Comparison of ENCODE assay signal across 10 cellular contexts in the genomic region with DNA sequence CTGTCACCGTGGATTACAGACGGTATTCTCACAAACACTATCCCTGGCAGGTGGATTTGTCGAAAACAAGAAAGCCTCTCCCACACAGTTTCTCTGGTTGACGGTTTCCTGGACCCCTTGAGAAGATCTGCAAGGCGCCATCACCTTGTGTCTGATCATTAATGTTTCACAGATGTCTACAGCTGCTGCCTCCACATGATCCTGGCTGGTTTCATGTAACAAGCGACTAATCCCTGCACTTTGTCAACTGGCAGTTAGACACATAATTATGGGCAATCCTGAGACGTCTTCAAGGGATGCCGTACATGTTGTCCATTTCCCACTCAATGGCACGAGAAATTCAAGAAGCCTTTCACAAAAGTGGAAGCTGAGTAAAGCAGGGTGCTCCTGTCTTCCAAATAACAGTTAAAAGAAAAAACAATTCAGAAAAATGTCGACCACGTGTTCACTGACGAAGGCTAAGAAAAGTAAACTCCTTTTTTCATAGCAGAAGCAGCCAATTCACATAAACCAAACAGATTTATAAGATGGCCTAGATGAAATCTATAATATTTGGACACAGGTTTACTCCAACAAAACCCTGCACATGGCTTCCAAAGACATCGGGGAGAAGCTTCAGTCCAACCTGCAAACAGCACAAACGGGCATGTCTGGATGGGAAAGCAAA. TPM values are rescaled to one million over a fixed set of nuclear protein-coding genes. Genes with fewer than 3 reads are reported as not detected.
DNase-seq lines count a peak whose midpoint lies in the region; ATAC-seq and TF ChIP-seq lines count a peak whose summit lies in the region.
"Had no signal": no experiment of that assay in that cellular context is flagged by ENCODE, and none has a peak within 500 bp of the region (broad histone marks: within the 10 kb centered on the region; RNA-seq: fewer than 3 reads in every experiment).

No MANE protein-coding gene starts in this region.

- H3K4me1 Mint-ChIP-seq in activated CD4-positive, alpha-beta memory T cell treated with anti-CD3 and anti-CD28 coated beads for 36 hours (ENCODE audit: low read depth): peaks cover 85% of the 10 kb centered on the region
- peaks cover 74% of the 10 kb centered on the region for H3K4me1 Mint-ChIP-seq in activated CD4-positive, alpha-beta memory T cell treated with anti-CD3 and anti-CD28 coated beads, Interleukin-2, amount 10 ng/mL, durations not matched to agents 7 days and 5 days

- no peaks in the 10 kb centered on the region for H3K27me3 Mint-ChIP-seq in activated CD4-positive, alpha-beta memory T cell treated with anti-CD3 and anti-CD28 coated beads for 36 hours
- no peaks in the 10 kb centered on the region for H3K27me3 Mint-ChIP-seq in activated CD4-positive, alpha-beta memory T cell treated with anti-CD3 and anti-CD28 coated beads, Interleukin-2, amount 10 ng/mL, durations not matched to agents 7 days and 5 days

- CTCF ChIA-PET in activated CD4-positive, alpha-beta memory T cell treated with anti-CD3 and anti-CD28 coated beads for 36 hours (lab: Charles Lee): interaction anchor here (0.8 to 2.2 kb wide), 5 partner anchors 11 to 149 kb away, joined by 3 to 8 read pairs (median 4); no protein-coding TSS in a partner anchor
- CTCF ChIA-PET in activated CD4-positive, alpha-beta memory T cell treated with anti-CD3 and anti-CD28 coated beads, Interleukin-2, amount 10 ng/mL, durations not matched to agents 7 days and 5 days (lab: Charles Lee): interaction anchor here (1.7 kb wide), 1 partner anchor 149 kb away, joined by 5 read pairs; no protein-coding TSS in a partner anchor

- H3K4me3 Mint-ChIP-seq in activated CD4-positive, alpha-beta memory T cell treated with anti-CD3 and anti-CD28 coated beads for 36 hours: no peak overlapping the region
- H3K4me3 Mint-ChIP-seq in activated CD4-positive, alpha-beta memory T cell treated with anti-CD3 and anti-CD28 coated beads, Interleukin-2, amount 10 ng/mL, durations not matched to agents 7 days and 5 days: no peak overlapping the region

- H3K27ac ChIP-seq in VCaP (peak overlapping the region; percentile 60), suprapubic skin (peak overlapping the region; percentile 89)
- H3K27ac ChIP-seq: epithelial cell of prostate had no signal

- no peaks in the 10 kb centered on the region for H3K9me3 Mint-ChIP-seq in activated CD4-positive, alpha-beta memory T cell treated with anti-CD3 and anti-CD28 coated beads for 36 hours
- H3K9me3 Mint-ChIP-seq in activated CD4-positive, alpha-beta memory T cell treated with anti-CD3 and anti-CD28 coated beads, Interleukin-2, amount 10 ng/mL, durations not matched to agents 7 days and 5 days: no peaks in the 10 kb centered on the region

- DNase-seq in activated CD4-positive, alpha-beta memory T cell treated with anti-CD3 and anti-CD28 coated beads for 36 hours: peak; percentile 57
- DNase-seq in activated CD4-positive, alpha-beta memory T cell treated with anti-CD3 and anti-CD28 coated beads, Interleukin-2, amount 10 ng/mL, durations not matched to agents 7 days and 5 days: no peak
- DNase-seq in islet precursor cell: peak; percentile 71
- no peak for DNase-seq in suprapubic skin (ENCODE audit: low spot score in 2 of 2)
- no peak for DNase-seq in LoVo (ENCODE audit: low spot score)
- no peak for DNase-seq in medulla oblongata (ENCODE audit: extremely low spot score)
- DNase-seq: NCI-H1105 treated with DMSO at 0.1 percent for 48 hours had no signal

- TF ChIP-seq POLR2A in suprapubic skin (IDR thresholded peaks at IDR 0.05): no peak

- TF ChIP-seq EP300 in suprapubic skin (IDR thresholded peaks at IDR 0.05): peak; percentile 79

- peak overlapping the region; percentile 31 for H3K27ac Mint-ChIP-seq in activated CD4-positive, alpha-beta memory T cell treated with anti-CD3 and anti-CD28 coated beads for 36 hours
- H3K27ac Mint-ChIP-seq in activated CD4-positive, alpha-beta memory T cell treated with anti-CD3 and anti-CD28 coated beads, Interleukin-2, amount 10 ng/mL, durations not matched to agents 7 days and 5 days: no peak overlapping the region

- TF ChIP-seq CTCF in VCaP (conservative IDR thresholded peaks at IDR 0.05) (no peak), suprapubic skin (IDR thresholded peaks at IDR 0.05) (no peak)

- no peak overlapping the region for H3K4me3 ChIP-seq in suprapubic skin

- intact Hi-C loops in activated CD4-positive, alpha-beta memory T cell treated with anti-CD3 and anti-CD28 coated beads for 36 hours (cut with micrococcal nuclease): loop anchor here (2.0 kb wide), 3 partner anchors 16 to 50 kb away; no protein-coding TSS in a partner anchor

- ATAC-seq in GM21360 (IDR thresholded peaks at IDR 0.05; ENCODE audit: unreplicated experiment): no peak

- no peaks in the 10 kb centered on the region for H3K36me3 ChIP-seq in suprapubic skin

- no peaks in the 10 kb centered on the region for H3K9me3 ChIP-seq in suprapubic skin

- 61% methylated on average over 14 of the region's 14 CpGs for WGBS in suprapubic skin

- POLR2A ChIA-PET in activated CD4-positive, alpha-beta memory T cell treated with anti-CD3 and anti-CD28 coated beads for 36 hours (lab: Charles Lee): interaction anchor here (1.0 to 1.7 kb wide), 4 partner anchors 15 to 149 kb away, joined by 3 to 7 read pairs (median 4); no protein-coding TSS in a partner anchor
- POLR2A ChIA-PET in activated CD4-positive, alpha-beta memory T cell treated with anti-CD3 and anti-CD28 coated beads, Interleukin-2, amount 10 ng/mL, durations not matched to agents 7 days and 5 days (lab: Charles Lee): interaction anchor here (1.1 kb wide), 1 partner anchor 44 kb away, joined by 3 read pairs; no protein-coding TSS in a partner anchor

- peaks cover 11% of the 10 kb centered on the region for H3K36me3 Mint-ChIP-seq in activated CD4-positive, alpha-beta memory T cell treated with anti-CD3 and anti-CD28 coated beads for 36 hours
- peaks cover 64% of the 10 kb centered on the region for H3K36me3 Mint-ChIP-seq in activated CD4-positive, alpha-beta memory T cell treated with anti-CD3 and anti-CD28 coated beads, Interleukin-2, amount 10 ng/mL, durations not matched to agents 7 days and 5 days (ENCODE audit: low read depth)

- H3K27me3 ChIP-seq in suprapubic skin: no peaks in the 10 kb centered on the region

- H3K4me1 ChIP-seq in suprapubic skin: peaks cover 82% of the 10 kb centered on the region

RNA-seq across cellular contexts. Expression of gene CAPZB, which starts 52.3 kb away (rescaled TPM):
- total RNA-seq in activated CD4-positive, alpha-beta memory T cell treated with anti-CD3 and anti-CD28 coated beads for 36 hours: 100 to 1,000 TPM; 388 to 419 TPM
- 100 to 1,000 TPM; 537 to 565 TPM for total RNA-seq in activated CD4-positive, alpha-beta memory T cell treated with anti-CD3 and anti-CD28 coated beads, Interleukin-2, amount 10 ng/mL, durations not matched to agents 7 days and 5 days
- 100 to 1,000 TPM; 101 to 130 (median 126) TPM for total RNA-seq in suprapubic skin

Comparison
In these comparisons a context has a peak if more than half of its experiments do, and no peak if none do; other contexts are left out.
1. DNase-seq: peak in activated CD4-positive, alpha-beta memory T cell treated with anti-CD3 and anti-CD28 coated beads for 36 hours (single experiment) and islet precursor cell (single experiment); none in activated CD4-positive, alpha-beta memory T cell treated with anti-CD3 and anti-CD28 coated beads, Interleukin-2, amount 10 ng/mL, durations not matched to agents 7 days and 5 days (single experiment), suprapubic skin (0 of 2), LoVo (single experiment) and medulla oblongata (single experiment).